1 cellular context compared by ENCODE assay signal in genomic region chr1:3326516-3327388, GRCh38.
TF ChIP-seq lines count a peak whose summit lies in the region.

No MANE protein-coding gene starts in this region.

TF ChIP-seq in HepG2, 621 proteins besides CTCF, POLR2A, EP300 and RAD21 (continued from another document and continues in another):
- TF ChIP-seq AHDC1 (CRISPR knock-in tag; IDR thresholded peaks at IDR 0.05; ENCODE audit: borderline replicate concordance) (no peak), SNAPC2 (CRISPR knock-in tag; IDR thresholded peaks at IDR 0.05) (peak; percentile 66; the same call in 1 of the 2 replicates), RBFOX2 (IDR thresholded peaks at IDR 0.05; ENCODE audit: low read depth, low read length) (peak; percentile 73), IKZF1 (IDR thresholded peaks at IDR 0.05) (no peak), ETV6 (CRISPR knock-in tag; conservative IDR thresholded peaks at IDR 0.05) (0 out of 2 replicates have a peak, but pooled peaks have one; percentile 66), ZSCAN12 (CRISPR knock-in tag; IDR thresholded peaks at IDR 0.05) (no peak), CREB3 (CRISPR knock-in tag; IDR thresholded peaks at IDR 0.05) (no peak), ZNF740 (CRISPR knock-in tag; IDR thresholded peaks at IDR 0.05) (peak; percentile 67; the same call in 1 of the 2 replicates), ZNF18 (CRISPR knock-in tag; IDR thresholded peaks at IDR 0.05; ENCODE audit: insufficient replicate concordance) (peak; percentile 73), ZNF362 (CRISPR knock-in tag; IDR thresholded peaks at IDR 0.05; ENCODE audit: borderline replicate concordance) (no peak), THAP7 (CRISPR knock-in tag; IDR thresholded peaks at IDR 0.05) (no peak), SIX1 (CRISPR knock-in tag; IDR thresholded peaks at IDR 0.05; ENCODE audit: borderline replicate concordance) (peak; percentile 75; the same call in 1 of the 2 replicates), ZNF746 (CRISPR knock-in tag; IDR thresholded peaks at IDR 0.05) (0 out of 2 replicates have a peak, but pooled peaks have one; percentile 37), ZNF143 (CRISPR knock-in tag; IDR thresholded peaks at IDR 0.05) (no peak), ZNF605 (CRISPR knock-in tag; IDR thresholded peaks at IDR 0.05) (no peak), MED8 (CRISPR knock-in tag; IDR thresholded peaks at IDR 0.05; ENCODE audit: insufficient replicate concordance) (peak; percentile 80), MAF1 (CRISPR knock-in tag; IDR thresholded peaks at IDR 0.05; ENCODE audit: borderline replicate concordance) (no peak), HOXA5 (CRISPR knock-in tag; IDR thresholded peaks at IDR 0.05) (0 out of 2 replicates have a peak, but pooled peaks have one; percentile 43), BCL3 (CRISPR knock-in tag; IDR thresholded peaks at IDR 0.05) (peak; percentile 97), ZNF558 (CRISPR knock-in tag; IDR thresholded peaks at IDR 0.05; ENCODE audit: borderline replicate concordance) (peak; percentile 25; the same call in 1 of the 2 replicates), ZKSCAN1 (IDR thresholded peaks at IDR 0.05; ENCODE audit: low read length) (no peak), HIVEP1 (CRISPR knock-in tag; IDR thresholded peaks at IDR 0.05) (peak; percentile 90), HOXA3 (CRISPR knock-in tag; IDR thresholded peaks at IDR 0.05) (peak; percentile 80), U2AF2 (IDR thresholded peaks at IDR 0.05; ENCODE audit: low read depth, low read length) (no peak), ZNF230 (CRISPR knock-in tag; IDR thresholded peaks at IDR 0.05) (no peak), ZNF781 (CRISPR knock-in tag; IDR thresholded peaks at IDR 0.05; ENCODE audit: borderline replicate concordance, not compliant biosample characterization) (no peak), ZNF256 (CRISPR knock-in tag; conservative IDR thresholded peaks at IDR 0.05) (no peak), ZGPAT (CRISPR knock-in tag; IDR thresholded peaks at IDR 0.05) (peak; percentile 35; the same call in 1 of the 2 replicates), TBX2 (CRISPR knock-in tag; IDR thresholded peaks at IDR 0.05; ENCODE audit: borderline replicate concordance) (peak; percentile 90; the same call in 1 of the 2 replicates), NFAT5 (CRISPR knock-in tag; IDR thresholded peaks at IDR 0.05) (no peak), ZNF891 (CRISPR knock-in tag; IDR thresholded peaks at IDR 0.05) (peak; percentile 88), BCL6 (CRISPR knock-in tag; IDR thresholded peaks at IDR 0.05) (peak; percentile 66), HBP1 (CRISPR knock-in tag; IDR thresholded peaks at IDR 0.05; ENCODE audit: low read depth) (no peak), IRF9 (CRISPR knock-in tag; IDR thresholded peaks at IDR 0.05; ENCODE audit: borderline replicate concordance) (no peak), ZNF616 (CRISPR knock-in tag; IDR thresholded peaks at IDR 0.05; ENCODE audit: low read depth) (no peak), ZNF333 (CRISPR knock-in tag; IDR thresholded peaks at IDR 0.05; ENCODE audit: borderline replicate concordance) (no peak)
